Comparison of ENCODE assay signal across 18 cellular contexts in genomic region chr4:164203476-164203875, GRCh38.
DNase-seq lines count a peak whose midpoint lies in the region; ATAC-seq, FAIRE-seq and TF ChIP-seq lines count a peak whose summit lies in the region.
"Had no signal": no experiment of that assay in that cellular context is flagged by ENCODE, and none has a peak within 500 bp of the region (broad histone marks: within the 10 kb centered on the region; RNA-seq: fewer than 3 reads in every experiment).

No MANE protein-coding gene starts in this region.

- no peak for TF ChIP-seq POLR2A in H1 (IDR thresholded peaks at IDR 0.05; ENCODE audit: control extremely low read depth in 1 of 2, low read depth in 2 of 2, low read length in 2 of 2)

- no peak overlapping the region; the same call in 1 of the 2 replicates for H2BK12ac ChIP-seq in H1 (ENCODE audit: low read depth, low read length)

- H3K36me3 ChIP-seq in PC-3 (ENCODE audit: low read depth, low read length), result no peaks in the 10 kb centered on the region
- H3K36me3 ChIP-seq in H1 (ENCODE audit: control insufficient read depth in 2 of 4, insufficient read depth in 4 of 4, low read length in 3 of 4), result no peaks in the 10 kb centered on the region
- H3K36me3 ChIP-seq in osteoblast (ENCODE audit: insufficient read depth, low read length), result no peaks in the 10 kb centered on the region

- no peak overlapping the region for H2AFZ ChIP-seq in PC-3 (ENCODE audit: low read length)
- no peak overlapping the region for H2AFZ ChIP-seq in H1 (ENCODE audit: low read length)
- H2AFZ ChIP-seq in osteoblast (ENCODE audit: low read length), result peak overlapping the region; percentile 36

- H3K79me2 ChIP-seq in PC-3 (ENCODE audit: low read length) (no peaks in the 10 kb centered on the region), H1 (ENCODE audit: control insufficient read depth in 1 of 2, insufficient read depth in 2 of 2, low read length in 2 of 2) (no peaks in the 10 kb centered on the region), osteoblast (ENCODE audit: insufficient read depth, low read length) (no peaks in the 10 kb centered on the region)

- H3K27ac ChIP-seq in PC-3 (ENCODE audit: low read length) (peak overlapping the region; percentile 74), H1 (ENCODE audit: low read depth, low read length) (no peak overlapping the region), osteoblast (ENCODE audit: low read depth, low read length) (peak overlapping the region; percentile 60), dorsolateral prefrontal cortex (no peak overlapping the region)
- H3K27ac ChIP-seq: RWPE1 had no signal

- H2BK120ac ChIP-seq in H1 (replicated peaks; ENCODE audit: low read depth, low read length), result no peak overlapping the region

- H3K18ac ChIP-seq in H1 (ENCODE audit: extremely low read depth, low read length), result no peak overlapping the region

- CTCF ChIA-PET in Calu3 (lab: Charles Lee) (no interaction called here), PC-3 (lab: Charles Lee) (interaction anchor here (0.6 kb wide), 1 partner anchor 48 kb away, joined by 3 read pairs; no protein-coding TSS in a partner anchor), H1 (lab: Charles Lee; ENCODE audit: partially characterized antibody) (no interaction called here)

- H4K91ac ChIP-seq in H1 (replicated peaks; ENCODE audit: insufficient read length, low read length), result no peak overlapping the region

- no peak for FAIRE-seq in H1 (lab: Jason Lieb, UNC)

- no peaks in the 10 kb centered on the region for H3K23me2 ChIP-seq in H1 (ENCODE audit: low read depth, low read length)

- no peaks in the 10 kb centered on the region for H3F3A ChIP-seq in PC-3 (ENCODE audit: low read length, unreplicated experiment)

- no peaks in the 10 kb centered on the region for H3K36me3 Mint-ChIP-seq in Calu3 (ENCODE audit: insufficient read depth, unreplicated experiment)
- H3K36me3 Mint-ChIP-seq: IgD-negative memory B cell had no signal

- no peak for TF ChIP-seq RAD21 in H1 (IDR thresholded peaks at IDR 0.05 in 1 of 2, conservative IDR thresholded peaks at IDR 0.05 in 1 of 2; ENCODE audit: low read depth in 2 of 2, low read length in 2 of 2)

- H3K4me3 Mint-ChIP-seq in Calu3 (ENCODE audit: low read depth, unreplicated experiment), result no peak overlapping the region
- H3K4me3 Mint-ChIP-seq: IgD-negative memory B cell had no signal

- H3K14ac ChIP-seq in H1 (ENCODE audit: insufficient read length), result no peak overlapping the region

- H3K4me1 ChIP-seq in PC-3 (ENCODE audit: insufficient read depth, low read length) (peaks cover 20% of the 10 kb centered on the region), H1 (replicated peaks in 1 of 4; ENCODE audit: control insufficient read depth in 3 of 4, insufficient read depth in 4 of 4, low read length in 3 of 4) (peaks cover 0 to 6% (median 1%) of the 10 kb centered on the region in 4 experiments; a peak in 2 of 7 replicates), osteoblast (ENCODE audit: insufficient read depth, low read length) (peaks cover 5% of the 10 kb centered on the region)

- H3K9ac ChIP-seq in PC-3 (ENCODE audit: low read length), result 0 out of 2 replicates have a peak overlapping the region, but pooled peaks have one; percentile 18
- H3K9ac ChIP-seq in H1 (replicated peaks in 1 of 4; ENCODE audit: extremely low read depth in 1 of 4, low read depth in 3 of 4, low read length in 3 of 4), result no peak overlapping the region

- H3K79me1 ChIP-seq in H1 (ENCODE audit: low read depth, low read length), result no peaks in the 10 kb centered on the region

- no peak overlapping the region for H4K8ac ChIP-seq in H1 (ENCODE audit: extremely low read depth, insufficient read depth, low read length)

- H3K27me3 Mint-ChIP-seq in Calu3 (ENCODE audit: unreplicated experiment), result no peaks in the 10 kb centered on the region
- H3K27me3 Mint-ChIP-seq: IgD-negative memory B cell had no signal

- H3K9me3 Mint-ChIP-seq in Calu3 (ENCODE audit: low read depth, unreplicated experiment), result peaks cover 6% of the 10 kb centered on the region
- H3K9me3 Mint-ChIP-seq: IgD-negative memory B cell had no signal

- POLR2A ChIA-PET in PC-3 (lab: Charles Lee; ENCODE audit: unreplicated experiment), result no interaction called here
- POLR2A ChIA-PET in H1 (lab: Charles Lee; ENCODE audit: partially characterized antibody), result no interaction called here

- no TSS peak for BruUV-seq in Calu3 (replicated peaks; lab: Mats Ljungman, UMichigan)
- BruUV-seq in PC-3 (replicated peaks; lab: Mats Ljungman, UMichigan), result no TSS peak

- H4K5ac ChIP-seq in H1 (ENCODE audit: insufficient read length, low read depth, low read length), result no peak overlapping the region

- 0 out of 2 replicates have a peak overlapping the region, but pooled peaks have one; percentile 48 for H2BK5ac ChIP-seq in H1 (ENCODE audit: low read depth, low read length)

- TF ChIP-seq CTCF in Calu3 (IDR thresholded peaks at IDR 0.05; ENCODE audit: unreplicated experiment) (no peak), PC-3 (conservative IDR thresholded peaks at IDR 0.05; ENCODE audit: low read depth, low read length) (no peak), H1 (IDR thresholded peaks at IDR 0.05; ENCODE audit: control extremely low read depth in 1 of 3, insufficient read depth in 1 of 3, low read depth in 1 of 3, low read length in 3 of 3) (no peak), osteoblast (IDR thresholded peaks at IDR 0.05; ENCODE audit: extremely low read depth, low read depth, low read length) (no peak), dorsolateral prefrontal cortex (IDR thresholded peaks at IDR 0.05 in 54 of 56, conservative IDR thresholded peaks at IDR 0.05 in 2 of 56; ENCODE audit: low read depth in 1 of 56, partially characterized antibody in 56 of 56) (no peak)

- no peak overlapping the region for H3K56ac ChIP-seq in H1 (replicated peaks; ENCODE audit: insufficient read length, low read depth, low read length)

- H3K4me1 Mint-ChIP-seq in Calu3 (ENCODE audit: low read depth, unreplicated experiment), result peaks cover 17% of the 10 kb centered on the region

- no peaks in the 10 kb centered on the region for H4K20me1 ChIP-seq in PC-3 (ENCODE audit: low read length)
- H4K20me1 ChIP-seq in H1 (replicated peaks in 1 of 2; ENCODE audit: control insufficient read depth in 1 of 2, insufficient read depth in 2 of 2, low read length in 2 of 2), result no peaks in the 10 kb centered on the region
- no peaks in the 10 kb centered on the region for H4K20me1 ChIP-seq in osteoblast (ENCODE audit: insufficient read depth, low read length)

- H3K23ac ChIP-seq in H1 (ENCODE audit: insufficient read length), result no peak overlapping the region

- no peak for DNase-seq in Calu3
- no peak for DNase-seq in PC-3
- no peak for DNase-seq in H1 (ENCODE audit: low read depth in 1 of 2, low spot score in 2 of 2)
- no peak for DNase-seq in osteoblast (ENCODE audit: insufficient read length, low spot score, missing footprints)
- DNase-seq in dorsolateral prefrontal cortex, result no peak
- no peak for DNase-seq in NCI-H69 (lab: John Stamatoyannopoulos, UW)
- DNase-seq: AML-193, COR-L47, DMS53, H7, Kasumi-1, NCI-H187, NCI-H345, NCI-H526 treated with DMSO at 0.1 percent for 48 hours, OCI-M1 had no signal

- H3K4me2 ChIP-seq in PC-3 (ENCODE audit: low read length), result no peak overlapping the region
- no peak overlapping the region for H3K4me2 ChIP-seq in H1 (ENCODE audit: insufficient read depth in 1 of 2, low read depth in 2 of 2, low read length in 2 of 2)
- no peak overlapping the region for H3K4me2 ChIP-seq in osteoblast (ENCODE audit: insufficient read depth, low read length)

- WGBS in H1 (ENCODE audit: extremely low coverage in 1 of 2, insufficient coverage in 1 of 2, insufficient read length in 1 of 2, insufficient replicate concordance in 2 of 2, low coverage in 1 of 2, low lambda C conversion rate in 2 of 2, missing lambda C conversion rate in 1 of 2), 2 experiments, result 95% methylated on average over 4 of the region's 4 CpGs; no CpG with 5 or more reads in 1 of the 2 experiments

- H2BK15ac ChIP-seq in H1 (ENCODE audit: low read length), result no peak overlapping the region

- H3K27me3 ChIP-seq in PC-3 (ENCODE audit: low read length) (no peaks in the 10 kb centered on the region), H1 (replicated peaks in 1 of 4; ENCODE audit: control insufficient read depth in 3 of 4, extremely low read depth in 1 of 4, insufficient read depth in 3 of 4, low read length in 3 of 4) (no peaks in the 10 kb centered on the region), osteoblast (ENCODE audit: insufficient read depth, low read length) (no peaks in the 10 kb centered on the region), dorsolateral prefrontal cortex (no peaks in the 10 kb centered on the region)

- no peaks in the 10 kb centered on the region for H3K9me3 ChIP-seq in PC-3 (ENCODE audit: low read length)
- no peaks in the 10 kb centered on the region for H3K9me3 ChIP-seq in H1 (ENCODE audit: insufficient read depth in 2 of 2, low read depth in 1 of 2, low read length in 1 of 2)
- H3K9me3 ChIP-seq in osteoblast (ENCODE audit: low read depth, low read length), result no peaks in the 10 kb centered on the region

- no peak overlapping the region for H2AK5ac ChIP-seq in H1 (ENCODE audit: low read depth, low read length)

- peak overlapping the region; percentile 66 for H3K27ac Mint-ChIP-seq in Calu3 (ENCODE audit: unreplicated experiment)
- H3K27ac Mint-ChIP-seq: IgD-negative memory B cell had no signal

- intact Hi-C loops in Calu3 (cut with micrococcal nuclease; ENCODE audit: unreplicated experiment), result no loop called here
- intact Hi-C loops in PC-3 (cut with micrococcal nuclease), result no loop called here
- intact Hi-C loops in dorsolateral prefrontal cortex (cut with DNase I), result no loop called here

- H2BK20ac ChIP-seq in H1 (ENCODE audit: low read length), result no peak overlapping the region

- no peaks in the 10 kb centered on the region for H3K9me2 ChIP-seq in PC-3 (replicated peaks; ENCODE audit: low read length)

- ATAC-seq in PC-3, result no peak
- no peak for ATAC-seq in HG03469 (IDR thresholded peaks at IDR 0.05; ENCODE audit: unreplicated experiment)

- no peak for TF ChIP-seq EP300 in H1 (IDR thresholded peaks at IDR 0.05; ENCODE audit: borderline replicate concordance in 1 of 2, low read depth in 2 of 2, low read length in 2 of 2)

- H3K4ac ChIP-seq in H1 (replicated peaks; ENCODE audit: insufficient read length, low read depth, low read length), result no peak overlapping the region

- H3K4me3 ChIP-seq in PC-3 (ENCODE audit: low read length), result no peak overlapping the region
- no peak overlapping the region for H3K4me3 ChIP-seq in H1 (ENCODE audit: extremely low read depth in 1 of 4, insufficient read depth in 2 of 4, low read depth in 3 of 4, low read length in 4 of 4)
- H3K4me3 ChIP-seq in osteoblast (ENCODE audit: insufficient read depth, low read length), result no peak overlapping the region
- H3K4me3 ChIP-seq in dorsolateral prefrontal cortex, result no peak overlapping the region

TF ChIP-seq in H1, 55 proteins besides CTCF, POLR2A, EP300 and RAD21 (continues in another document):
- TF ChIP-seq JUND (IDR thresholded peaks at IDR 0.05; ENCODE audit: low read length), result no peak
- no peak for TF ChIP-seq CHD1 (IDR thresholded peaks at IDR 0.05; ENCODE audit: low read depth, low read length)
- no peak for TF ChIP-seq SUZ12 (IDR thresholded peaks at IDR 0.05; ENCODE audit: low read length)
- TF ChIP-seq BACH1 (IDR thresholded peaks at IDR 0.05; ENCODE audit: low read length), result no peak
- no peak for TF ChIP-seq BRCA1 (IDR thresholded peaks at IDR 0.05; ENCODE audit: low read depth, low read length)
- TF ChIP-seq TCF12 (IDR thresholded peaks at IDR 0.05; ENCODE audit: low read depth, low read length), result no peak
- no peak for TF ChIP-seq SP1 (IDR thresholded peaks at IDR 0.05; ENCODE audit: low read depth, low read length)

Comparison
In these comparisons a context has a peak if more than half of its experiments do, and no peak if none do; other contexts are left out.
1. H3K27ac ChIP-seq: peak in PC-3 (single experiment) and osteoblast (single experiment); none in H1 (single experiment) and dorsolateral prefrontal cortex (0 of 59).